In the genomic region with DNA sequence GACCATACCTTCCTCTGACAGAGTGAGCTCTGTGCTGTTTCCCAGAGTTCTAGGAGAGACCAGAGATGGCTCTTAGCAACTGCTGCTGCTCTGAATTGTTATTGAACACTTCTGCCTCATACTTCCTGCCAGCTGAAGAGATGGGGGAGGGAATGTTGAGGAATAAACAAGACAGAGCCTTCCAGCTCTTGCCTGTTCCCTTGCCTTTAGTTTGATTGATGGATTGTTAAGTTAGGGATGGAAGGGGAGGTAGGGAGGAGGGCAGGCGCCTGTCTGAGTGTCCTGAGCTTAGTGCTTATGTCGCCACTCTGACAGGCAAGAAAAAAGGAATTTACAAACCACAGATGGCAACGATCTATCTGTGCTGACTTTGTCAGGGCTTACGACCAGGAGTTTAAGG, we compare ENCODE assay signal across 8 cellular contexts. TPM values are rescaled to one million over a fixed set of nuclear protein-coding genes. Genes with fewer than 3 reads are reported as not detected.
DNase-seq lines count a peak whose midpoint lies in the region; ATAC-seq and TF ChIP-seq lines count a peak whose summit lies in the region.
"Had no signal": no experiment of that assay in that cellular context is flagged by ENCODE, and none has a peak within 500 bp of the region (broad histone marks: within the 10 kb centered on the region; RNA-seq: fewer than 3 reads in every experiment).

No MANE protein-coding gene starts in this region.

- ATAC-seq in HG02840 (IDR thresholded peaks at IDR 0.05; ENCODE audit: low FRiP score, unreplicated experiment) (no peak), HG03139 (IDR thresholded peaks at IDR 0.05; ENCODE audit: unreplicated experiment) (no peak), GM18520 (IDR thresholded peaks at IDR 0.05; ENCODE audit: unreplicated experiment) (no peak)

- peaks cover 0 to 69% (median 66%) of the 10 kb centered on the region in 4 donors for H3K4me1 ChIP-seq in sigmoid colon

- H3K27me3 ChIP-seq in sigmoid colon: no peaks in the 10 kb centered on the region

- TF ChIP-seq CTCF in fibroblast of pulmonary artery (IDR thresholded peaks at IDR 0.05; ENCODE audit: low read length, missing control alignments) (no peak), sigmoid colon (IDR thresholded peaks at IDR 0.05) (no peak)

- no peaks in the 10 kb centered on the region for H3K9me3 ChIP-seq in sigmoid colon

- POLR2A ChIA-PET in HEK293T (lab: Yijun Ruan, JAX): no interaction called here

- CTCF ChIA-PET in HEK293T (lab: Yijun Ruan, JAX): interaction anchor here (0.7 kb wide), 1 partner anchor 42 kb away, joined by 3 read pairs; no protein-coding TSS in a partner anchor

- no peak for DNase-seq in HEK293T (ENCODE audit: extremely low spot score)
- peak; percentile 67 for DNase-seq in fibroblast of pulmonary artery (ENCODE audit: low read depth)
- no peak for DNase-seq in sigmoid colon

- no peak for TF ChIP-seq POLR2A in sigmoid colon (IDR thresholded peaks at IDR 0.05)

- peaks cover 0 to 16% (median 5%) of the 10 kb centered on the region in 4 donors for H3K36me3 ChIP-seq in sigmoid colon

- no peak for TF ChIP-seq EP300 in sigmoid colon (IDR thresholded peaks at IDR 0.05)

- H3K4me3 ChIP-seq in fibroblast of pulmonary artery (replicated peaks; ENCODE audit: low read depth, low read length): no peak overlapping the region
- H3K4me3 ChIP-seq in sigmoid colon: no peak overlapping the region

- intact Hi-C loops in sigmoid colon (cut with DNase I): loop anchor here (5.0 kb wide), 1 partner anchor 41 kb away; a partner anchor contains a TSS

- 29 to 57% methylated on average over 4 of the region's 4 CpGs for WGBS in sigmoid colon, 2 donors

- H3K27ac ChIP-seq in sigmoid colon: peak overlapping the region; percentile 65 to 74 (median 70)
- H3K27ac ChIP-seq: epithelial cell of prostate had no signal

TF ChIP-seq in HEK293T, 16 proteins besides CTCF, POLR2A, EP300 and RAD21:
- no peak for TF ChIP-seq L3MBTL2 (conservative IDR thresholded peaks at IDR 0.05)
- TF ChIP-seq, protein P1, sequence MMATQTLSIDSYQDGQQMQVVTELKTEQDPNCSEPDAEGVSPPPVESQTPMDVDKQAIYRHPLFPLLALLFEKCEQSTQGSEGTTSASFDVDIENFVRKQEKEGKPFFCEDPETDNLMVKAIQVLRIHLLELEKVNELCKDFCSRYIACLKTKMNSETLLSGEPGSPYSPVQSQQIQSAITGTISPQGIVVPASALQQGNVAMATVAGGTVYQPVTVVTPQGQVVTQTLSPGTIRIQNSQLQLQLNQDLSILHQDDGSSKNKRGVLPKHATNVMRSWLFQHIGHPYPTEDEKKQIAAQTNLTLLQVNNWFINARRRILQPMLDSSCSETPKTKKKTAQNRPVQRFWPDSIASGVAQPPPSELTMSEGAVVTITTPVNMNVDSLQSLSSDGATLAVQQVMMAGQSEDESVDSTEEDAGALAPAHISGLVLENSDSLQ (IDR thresholded peaks at IDR 0.05): peak; percentile 14; the same call in 1 of the 2 replicates
- TF ChIP-seq NFRKB (IDR thresholded peaks at IDR 0.05): no peak

TF ChIP-seq in PFSK-1, 5 proteins besides CTCF, POLR2A, EP300 and RAD21:
- TF ChIP-seq SIN3A (IDR thresholded peaks at IDR 0.05; ENCODE audit: borderline replicate concordance, insufficient read depth, low read length) (peak; percentile 92; the same call in 1 of the 2 replicates), FOXP2 (optimal IDR thresholded peaks at IDR 0.05; ENCODE audit: borderline replicate concordance, extremely low read depth, extremely low read length, insufficient read depth) (peak; percentile 64), POLR2AphosphoS5 (IDR thresholded peaks at IDR 0.05; ENCODE audit: low read depth, low read length) (no peak), TAF1 (IDR thresholded peaks at IDR 0.05; ENCODE audit: borderline replicate concordance, insufficient read depth, low read length) (no peak)
- TF ChIP-seq, protein P2, sequence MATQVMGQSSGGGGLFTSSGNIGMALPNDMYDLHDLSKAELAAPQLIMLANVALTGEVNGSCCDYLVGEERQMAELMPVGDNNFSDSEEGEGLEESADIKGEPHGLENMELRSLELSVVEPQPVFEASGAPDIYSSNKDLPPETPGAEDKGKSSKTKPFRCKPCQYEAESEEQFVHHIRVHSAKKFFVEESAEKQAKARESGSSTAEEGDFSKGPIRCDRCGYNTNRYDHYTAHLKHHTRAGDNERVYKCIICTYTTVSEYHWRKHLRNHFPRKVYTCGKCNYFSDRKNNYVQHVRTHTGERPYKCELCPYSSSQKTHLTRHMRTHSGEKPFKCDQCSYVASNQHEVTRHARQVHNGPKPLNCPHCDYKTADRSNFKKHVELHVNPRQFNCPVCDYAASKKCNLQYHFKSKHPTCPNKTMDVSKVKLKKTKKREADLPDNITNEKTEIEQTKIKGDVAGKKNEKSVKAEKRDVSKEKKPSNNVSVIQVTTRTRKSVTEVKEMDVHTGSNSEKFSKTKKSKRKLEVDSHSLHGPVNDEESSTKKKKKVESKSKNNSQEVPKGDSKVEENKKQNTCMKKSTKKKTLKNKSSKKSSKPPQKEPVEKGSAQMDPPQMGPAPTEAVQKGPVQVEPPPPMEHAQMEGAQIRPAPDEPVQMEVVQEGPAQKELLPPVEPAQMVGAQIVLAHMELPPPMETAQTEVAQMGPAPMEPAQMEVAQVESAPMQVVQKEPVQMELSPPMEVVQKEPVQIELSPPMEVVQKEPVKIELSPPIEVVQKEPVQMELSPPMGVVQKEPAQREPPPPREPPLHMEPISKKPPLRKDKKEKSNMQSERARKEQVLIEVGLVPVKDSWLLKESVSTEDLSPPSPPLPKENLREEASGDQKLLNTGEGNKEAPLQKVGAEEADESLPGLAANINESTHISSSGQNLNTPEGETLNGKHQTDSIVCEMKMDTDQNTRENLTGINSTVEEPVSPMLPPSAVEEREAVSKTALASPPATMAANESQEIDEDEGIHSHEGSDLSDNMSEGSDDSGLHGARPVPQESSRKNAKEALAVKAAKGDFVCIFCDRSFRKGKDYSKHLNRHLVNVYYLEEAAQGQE (IDR thresholded peaks at IDR 0.05; ENCODE audit: insufficient read depth in 1 of 2, low read depth in 2 of 2, low read length in 2 of 2): no peak

RNA-seq across cellular contexts. Expression of a gene that starts 42.8 kb away (rescaled TPM):
- 20.9 TPM for polyA plus RNA-seq in PFSK-1 (2012; ENCODE audit: insufficient read length, low read depth)
- total RNA-seq in sigmoid colon: 10 to 100 TPM; 29.6 to 35.2 (median 31.0) TPM
- 10 to 100 TPM in 1 of 3 donors, 1 to 10 TPM in 2; 4.8 to 13.5 (median 5.5) TPM for polyA plus RNA-seq in sigmoid colon
